11 cellular contexts compared by ENCODE assay signal in the genomic region with DNA sequence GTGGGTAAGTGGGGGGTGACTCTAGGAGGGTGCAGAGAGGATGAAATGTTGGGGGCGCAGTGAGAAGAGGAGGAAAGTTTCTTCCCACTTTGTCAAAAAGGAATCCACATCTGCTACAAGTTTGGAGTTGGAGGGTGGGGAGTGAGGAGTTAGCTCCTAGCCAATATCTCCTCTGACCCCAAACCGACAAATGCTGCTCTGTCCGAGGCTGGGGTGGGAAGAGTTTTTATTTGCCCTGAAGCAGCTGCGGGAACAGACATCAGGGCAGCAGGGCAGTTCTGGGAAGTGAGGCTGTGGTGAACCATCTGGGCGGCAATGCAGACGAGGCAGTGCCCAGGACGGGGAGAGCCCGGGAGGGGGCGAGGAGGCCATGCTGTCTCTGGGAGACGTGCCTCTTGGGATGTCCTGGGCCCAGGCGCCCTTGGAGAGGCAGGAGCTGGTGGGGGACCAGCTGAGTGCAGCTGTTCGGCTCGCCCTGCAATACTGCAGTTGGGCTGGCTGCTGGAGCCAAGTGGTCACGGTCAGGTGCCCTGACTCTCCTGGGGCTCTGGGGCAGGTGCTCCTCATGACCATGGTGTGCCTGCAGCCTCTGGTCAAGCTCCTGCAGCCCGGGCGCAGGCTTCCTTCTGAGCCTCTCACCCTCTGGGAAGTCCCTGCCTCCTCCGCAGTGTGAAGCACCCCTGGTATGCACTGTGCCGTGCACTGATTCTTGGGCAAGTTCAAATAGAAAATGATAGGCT. TPM values are rescaled to one million over a fixed set of nuclear protein-coding genes. Genes with fewer than 3 reads are reported as not detected.
A peak's percentile ranks its signal among the peaks of the same experiment; 100 is the strongest.
DNase-seq lines count a peak whose midpoint lies in the region; ATAC-seq, FAIRE-seq and TF ChIP-seq lines count a peak whose summit lies in the region.
"Had no signal": no experiment of that assay in that cellular context is flagged by ENCODE, and none has a peak within 500 bp of the region (broad histone marks: within the 10 kb centered on the region; RNA-seq: fewer than 3 reads in every experiment).

No MANE protein-coding gene starts in this region.

- TF ChIP-seq POLR2A in sigmoid colon (IDR thresholded peaks at IDR 0.05): no peak

- FAIRE-seq in GM19239 (lab: Jason Lieb, UNC): peak; percentile 84

- no peak for DNase-seq in GM19239 (ENCODE audit: insufficient read length, low spot score)
- no peak for DNase-seq in SK-N-MC (ENCODE audit: low read depth, low spot score)
- DNase-seq in hepatocyte (ENCODE audit: low spot score): no peak
- DNase-seq in sigmoid colon: no peak
- no peak for DNase-seq in activated naive CD4-positive, alpha-beta T cell treated with anti-CD3 and anti-CD28 coated beads, Interleukin-2, amount 50 U/mL, for 72 hours (ENCODE audit: low spot score in 2 of 2)
- DNase-seq in stimulated activated CD4-positive, alpha-beta T cell treated with anti-CD3 and anti-CD28 coated beads, Interleukin-4, amount 100 ng/mL, for 4 hours: no peak
- DNase-seq in inferior parietal cortex (ENCODE audit: extremely low spot score): no peak
- DNase-seq: Calu3, NCI-H446 treated with DMSO at 0.1 percent for 48 hours had no signal

- peak overlapping the region; percentile 68 for H3K4me2 ChIP-seq in hepatocyte

- ATAC-seq in activated naive CD4-positive, alpha-beta T cell treated with anti-CD3 and anti-CD28 coated beads, Interleukin-2, amount 50 U/mL, for 72 hours: no peak
- no peak for ATAC-seq in GM21381 (IDR thresholded peaks at IDR 0.05; ENCODE audit: unreplicated experiment)

- TF ChIP-seq EP300 in sigmoid colon (IDR thresholded peaks at IDR 0.05): no peak

- H3K27ac Mint-ChIP-seq in activated naive CD4-positive, alpha-beta T cell treated with anti-CD3 and anti-CD28 coated beads, Interleukin-2, amount 50 U/mL, for 72 hours: no peak overlapping the region
- H3K27ac Mint-ChIP-seq: activated naive CD8-positive, alpha-beta T cell had no signal

- no peaks in the 10 kb centered on the region for H3K36me3 ChIP-seq in SK-N-MC (ENCODE audit: insufficient read depth, low read length)
- no peaks in the 10 kb centered on the region for H3K36me3 ChIP-seq in hepatocyte (replicated peaks; ENCODE audit: insufficient read depth, low read depth)
- no peaks in the 10 kb centered on the region for H3K36me3 ChIP-seq in sigmoid colon

- H3K27me3 ChIP-seq in hepatocyte (no peaks in the 10 kb centered on the region), sigmoid colon (peaks cover 0 to 9% (median 0%) of the 10 kb centered on the region in 3 donors)

- no peaks in the 10 kb centered on the region for H3K9me2 ChIP-seq in hepatocyte (replicated peaks; ENCODE audit: insufficient read depth)

- peak overlapping the region; percentile 57 for H3K9ac ChIP-seq in SK-N-MC (ENCODE audit: insufficient read length)

- H3K4me1 ChIP-seq in hepatocyte (ENCODE audit: insufficient read depth) (peaks cover 34% of the 10 kb centered on the region), sigmoid colon (peaks cover 0 to 9% (median 0%) of the 10 kb centered on the region in 4 donors)

- no peaks in the 10 kb centered on the region for H3K36me3 Mint-ChIP-seq in activated naive CD4-positive, alpha-beta T cell treated with anti-CD3 and anti-CD28 coated beads, Interleukin-2, amount 50 U/mL, for 72 hours
- H3K36me3 Mint-ChIP-seq: activated naive CD8-positive, alpha-beta T cell had no signal

- H2AFZ ChIP-seq in hepatocyte: peak overlapping the region; percentile 43

- H3K4me3 ChIP-seq in SK-N-MC (peak overlapping the region; percentile 45), hepatocyte (no peak overlapping the region), sigmoid colon (no peak overlapping the region)

- no peaks in the 10 kb centered on the region for H3K9me3 Mint-ChIP-seq in activated naive CD4-positive, alpha-beta T cell treated with anti-CD3 and anti-CD28 coated beads, Interleukin-2, amount 50 U/mL, for 72 hours

- TF ChIP-seq CTCF in hepatocyte (IDR thresholded peaks at IDR 0.05; ENCODE audit: poor library complexity): no peak
- no peak for TF ChIP-seq CTCF in sigmoid colon (IDR thresholded peaks at IDR 0.05)

- 51% methylated on average over 18 of the region's 18 CpGs for WGBS in hepatocyte (ENCODE audit: low lambda C conversion rate, missing lambda C conversion rate)
- 65 to 78% methylated on average over 18 of the region's 18 CpGs for WGBS in sigmoid colon, 2 donors

- intact Hi-C loops in sigmoid colon (cut with DNase I): no loop called here

- no peaks in the 10 kb centered on the region for H4K20me1 ChIP-seq in hepatocyte (ENCODE audit: insufficient read depth, poor library complexity, severe bottlenecking)

- no peaks in the 10 kb centered on the region for H3K79me2 ChIP-seq in hepatocyte

- H3K27ac ChIP-seq in SK-N-MC: no peak overlapping the region
- H3K27ac ChIP-seq in hepatocyte: peak overlapping the region; percentile 96
- H3K27ac ChIP-seq in sigmoid colon: peak overlapping the region; percentile 26 to 62 (median 47)

- H3K9me3 ChIP-seq in SK-N-MC (ENCODE audit: low read depth, low read length) (no peaks in the 10 kb centered on the region), hepatocyte (ENCODE audit: low read depth) (no peaks in the 10 kb centered on the region), sigmoid colon (no peaks in the 10 kb centered on the region)

RNA-seq across cellular contexts. Expression of gene SOCS3, which starts 6.4 kb away (rescaled TPM):
- total RNA-seq in hepatocyte: 130 and 172 TPM in 2 replicates
- polyA plus RNA-seq in hepatocyte: 181 and 246 TPM in 2 replicates
- 100 to 1,000 TPM in 2 of 4 donors, 10 to 100 TPM in 2; 10.3 to 499 (median 82.9) TPM for total RNA-seq in sigmoid colon
- polyA plus RNA-seq in sigmoid colon: 10 to 100 TPM; 11.1 to 64.5 (median 28.2) TPM
- 100 to 1,000 TPM; 179 to 182 TPM for total RNA-seq in activated naive CD4-positive, alpha-beta T cell treated with anti-CD3 and anti-CD28 coated beads, Interleukin-2, amount 50 U/mL, for 72 hours

RNA-seq across cellular contexts. Expression of gene PGS1, which starts 12.2 kb away (rescaled TPM):
- total RNA-seq in hepatocyte (30.4 and 36.0 TPM in 2 replicates), sigmoid colon (10 to 100 TPM; 20.0 to 36.3 (median 29.0) TPM)
- polyA plus RNA-seq in hepatocyte (42.5 and 52.2 TPM in 2 replicates), sigmoid colon (10 to 100 TPM in 2 of 3 donors, 1 to 10 TPM in 1; 9.9 to 36.9 (median 16.8) TPM)
- total RNA-seq in activated naive CD4-positive, alpha-beta T cell treated with anti-CD3 and anti-CD28 coated beads, Interleukin-2, amount 50 U/mL, for 72 hours: 100 to 1,000 TPM in 1 of 2 donors, 10 to 100 TPM in 1; 63.5 to 122 TPM
